14 cellular contexts compared by ENCODE assay signal in genomic region chr11:119445356-119445755, GRCh38. TPM values are rescaled to one million over a fixed set of nuclear protein-coding genes. Genes with fewer than 3 reads are reported as not detected.
"Had no signal": no experiment of that assay in that cellular context is flagged by ENCODE, and none has a peak within 500 bp of the region (broad histone marks: within the 10 kb centered on the region; RNA-seq: fewer than 3 reads in every experiment).

No MANE protein-coding gene starts in this region.

- H3K27me3 ChIP-seq: ascending aorta, upper lobe of right lung had no signal

- H3K27ac ChIP-seq: ascending aorta, parathyroid adenoma had no signal

- H3K36me3 ChIP-seq: ascending aorta, spleen, upper lobe of right lung had no signal

- H3K9me3 ChIP-seq: ascending aorta, spleen, upper lobe of right lung had no signal

- H3K4me1 ChIP-seq: ascending aorta, parathyroid adenoma, upper lobe of right lung had no signal

- H3K4me3 ChIP-seq: ascending aorta, spleen, upper lobe of right lung had no signal

- H3K79me2 ChIP-seq: parathyroid adenoma had no signal

- DNase-seq: activated CD4-positive, alpha-beta memory T cell treated with anti-CD3 and anti-CD28 coated beads for 36 hours; activated naive CD8-positive, alpha-beta T cell treated with anti-CD3 and anti-CD28 coated beads, Interleukin-2, amount 10 ng/mL, durations not matched to agents 7 days and 5 days; activated T-cell treated with anti-CD3 and anti-CD28 coated beads, Interleukin-2, amount 50 U/mL, for 72 hours; hippocampal formation; left ventricle myocardium superior; mesendoderm; retina; spleen; stimulated activated CD4-positive, alpha-beta T cell treated with anti-CD3 and anti-CD28 coated beads, Interleukin-1b, Interleukin-23, amount 100 ng/mL, for 48 hours; substantia nigra; T-helper 2 cell; upper lobe of right lung had no signal

- H2AFZ ChIP-seq: parathyroid adenoma had no signal

- H3K9ac ChIP-seq: parathyroid adenoma had no signal

RNA-seq across cellular contexts. Expression of gene THY1, which starts 22.4 kb away (rescaled TPM):
- total RNA-seq: activated naive CD8-positive, alpha-beta T cell treated with anti-CD3 and anti-CD28 coated beads, Interleukin-2, amount 10 ng/mL, durations not matched to agents 7 days and 5 days had no signal
